Comparison of ENCODE assay signal across 1 cellular context in genomic region chr1:196128835-196129234, GRCh38.
TF ChIP-seq lines count a peak whose summit lies in the region.

No MANE protein-coding gene starts in this region.

TF ChIP-seq in GM23338, 12 proteins besides CTCF, POLR2A, EP300 and RAD21 (continued from another document):
- TF ChIP-seq ZNF462 (CRISPR knock-in tag; IDR thresholded peaks at IDR 0.05) (no peak), POLR2AphosphoS5 (IDR thresholded peaks at IDR 0.05; ENCODE audit: low read depth) (no peak), STAT1 (IDR thresholded peaks at IDR 0.05; ENCODE audit: unreplicated experiment) (no peak), EZH2phosphoT487 (IDR thresholded peaks at IDR 0.05; ENCODE audit: unreplicated experiment) (no peak), ZNF331 (CRISPR knock-in tag; IDR thresholded peaks at IDR 0.05; ENCODE audit: low read depth) (no peak), EZH2 (IDR thresholded peaks at IDR 0.05; ENCODE audit: low read depth, unreplicated experiment) (no peak), CREB1 (CRISPR knock-in tag; IDR thresholded peaks at IDR 0.05; ENCODE audit: low read depth) (no peak), ZNF114 (CRISPR knock-in tag; IDR thresholded peaks at IDR 0.05) (no peak), NANOG (IDR thresholded peaks at IDR 0.05; ENCODE audit: borderline replicate concordance) (no peak), ETS1 (IDR thresholded peaks at IDR 0.05) (no peak), JUNB (IDR thresholded peaks at IDR 0.05; ENCODE audit: unreplicated experiment) (no peak)
